ENCODE assay signal across 1 cellular context in genomic region chr12:55829967-55830600, GRCh38.
TF ChIP-seq lines count a peak whose summit lies in the region.

No MANE protein-coding gene starts in this region.

TF ChIP-seq in endothelial cell of umbilical vein, 7 proteins besides CTCF, POLR2A, EP300 and RAD21:
- TF ChIP-seq POLR2AphosphoS5 (IDR thresholded peaks at IDR 0.05; ENCODE audit: insufficient read depth, low read depth, low read length), result peak; percentile 4
- no peak for TF ChIP-seq FOS (IDR thresholded peaks at IDR 0.05; ENCODE audit: borderline replicate concordance, insufficient read depth, low read length)
